Comparison of ENCODE assay signal across 18 cellular contexts in genomic region chr5:18220631-18221030, GRCh38.
DNase-seq lines count a peak whose midpoint lies in the region; ATAC-seq, FAIRE-seq and TF ChIP-seq lines count a peak whose summit lies in the region.
"Had no signal": no experiment of that assay in that cellular context is flagged by ENCODE, and none has a peak within 500 bp of the region (broad histone marks: within the 10 kb centered on the region; RNA-seq: fewer than 3 reads in every experiment).

No MANE protein-coding gene starts in this region.

- H3F3A ChIP-seq in GM23248 (ENCODE audit: insufficient read depth): no peaks in the 10 kb centered on the region

- 0% methylated on average over 1 of the region's 1 CpG for WGBS in A549 (ENCODE audit: missing lambda C conversion rate)
- WGBS in GM23248 (ENCODE audit: low coverage in 1 of 2, low lambda C conversion rate in 2 of 2, missing lambda C conversion rate in 2 of 2), 2 experiments: 0% methylated on average over 1 of the region's 1 CpG
- WGBS in H1 (ENCODE audit: extremely low coverage in 1 of 2, insufficient coverage in 1 of 2, insufficient read length in 1 of 2, insufficient replicate concordance in 2 of 2, low coverage in 1 of 2, low lambda C conversion rate in 2 of 2, missing lambda C conversion rate in 1 of 2), 2 experiments: 82% methylated on average over 1 of the region's 1 CpG; no CpG with 5 or more reads in 1 of the 2 experiments

- no peak overlapping the region for H3K27ac ChIP-seq in A549
- no peak overlapping the region for H3K27ac ChIP-seq in GM23248
- H3K27ac ChIP-seq in H1 (ENCODE audit: low read depth, low read length): no peak overlapping the region
- no peak overlapping the region for H3K27ac ChIP-seq in ascending aorta

- CTCF ChIA-PET in A549 (lab: Yijun Ruan, JAX) (no interaction called here), H1 (lab: Charles Lee; ENCODE audit: partially characterized antibody) (no interaction called here)

- no peak overlapping the region for H3K4me3 ChIP-seq in A549
- H3K4me3 ChIP-seq in GM23248: no peak overlapping the region
- H3K4me3 ChIP-seq in H1 (ENCODE audit: extremely low read depth in 1 of 4, insufficient read depth in 2 of 4, low read depth in 3 of 4, low read length in 4 of 4): no peak overlapping the region
- no peak overlapping the region for H3K4me3 ChIP-seq in ascending aorta

- H3K4ac ChIP-seq in H1 (replicated peaks; ENCODE audit: insufficient read length, low read depth, low read length): no peak overlapping the region

- H3K27me3 ChIP-seq in GM23248 (replicated peaks; ENCODE audit: insufficient read depth) (no peaks in the 10 kb centered on the region), H1 (replicated peaks in 1 of 4; ENCODE audit: control insufficient read depth in 3 of 4, extremely low read depth in 1 of 4, insufficient read depth in 3 of 4, low read length in 3 of 4) (no peaks in the 10 kb centered on the region), ascending aorta (no peaks in the 10 kb centered on the region)

- no peak overlapping the region for H2BK20ac ChIP-seq in H1 (ENCODE audit: low read length)

- FAIRE-seq in A549 (lab: Jason Lieb, UNC) (no peak), H1 (lab: Jason Lieb, UNC) (no peak)
- FAIRE-seq: GM19239 had no signal

- H2BK120ac ChIP-seq in H1 (replicated peaks; ENCODE audit: low read depth, low read length): no peak overlapping the region

- H3K79me1 ChIP-seq in H1 (ENCODE audit: low read depth, low read length): no peaks in the 10 kb centered on the region

- H3K4me2 ChIP-seq in A549: no peak overlapping the region
- no peak overlapping the region for H3K4me2 ChIP-seq in GM23248 (ENCODE audit: unreplicated experiment)
- no peak overlapping the region for H3K4me2 ChIP-seq in H1 (ENCODE audit: insufficient read depth in 1 of 2, low read depth in 2 of 2, low read length in 2 of 2)

- TF ChIP-seq POLR2A in A549 (IDR thresholded peaks at IDR 0.05; ENCODE audit: low read length) (no peak), H1 (IDR thresholded peaks at IDR 0.05; ENCODE audit: control extremely low read depth in 1 of 2, low read depth in 2 of 2, low read length in 2 of 2) (no peak)

- no peak overlapping the region for H3K18ac ChIP-seq in H1 (ENCODE audit: extremely low read depth, low read length)

- TF ChIP-seq RAD21 in A549 (conservative IDR thresholded peaks at IDR 0.05 in 1 of 2, IDR thresholded peaks at IDR 0.05 in 1 of 2) (no peak), H1 (IDR thresholded peaks at IDR 0.05 in 1 of 2, conservative IDR thresholded peaks at IDR 0.05 in 1 of 2; ENCODE audit: low read depth in 2 of 2, low read length in 2 of 2) (no peak)

- no peaks in the 10 kb centered on the region for H3K23me2 ChIP-seq in H1 (ENCODE audit: low read depth, low read length)

- H4K20me1 ChIP-seq in GM23248 (ENCODE audit: insufficient read depth): no peaks in the 10 kb centered on the region
- H4K20me1 ChIP-seq in H1 (replicated peaks in 1 of 2; ENCODE audit: control insufficient read depth in 1 of 2, insufficient read depth in 2 of 2, low read length in 2 of 2): no peaks in the 10 kb centered on the region

- TF ChIP-seq CTCF in A549 (IDR thresholded peaks at IDR 0.05) (no peak), H1 (IDR thresholded peaks at IDR 0.05; ENCODE audit: control extremely low read depth in 1 of 3, insufficient read depth in 1 of 3, low read depth in 1 of 3, low read length in 3 of 3) (no peak), ascending aorta (IDR thresholded peaks at IDR 0.05) (no peak)

- no peaks in the 10 kb centered on the region for H3K9me2 ChIP-seq in GM23248 (ENCODE audit: insufficient read depth)

- TF ChIP-seq EP300 in A549 (IDR thresholded peaks at IDR 0.05) (no peak), H1 (IDR thresholded peaks at IDR 0.05; ENCODE audit: borderline replicate concordance in 1 of 2, low read depth in 2 of 2, low read length in 2 of 2) (no peak)

- H4K91ac ChIP-seq in H1 (replicated peaks; ENCODE audit: insufficient read length, low read length): no peak overlapping the region

- no peak overlapping the region for H3K56ac ChIP-seq in H1 (replicated peaks; ENCODE audit: insufficient read length, low read depth, low read length)

- POLR2A ChIA-PET in A549 (lab: Yijun Ruan, JAX): no interaction called here
- POLR2A ChIA-PET in H1 (lab: Charles Lee; ENCODE audit: partially characterized antibody): no interaction called here

- H2AK5ac ChIP-seq in H1 (ENCODE audit: low read depth, low read length): no peak overlapping the region

- H3K9ac ChIP-seq in GM23248: no peak overlapping the region
- H3K9ac ChIP-seq in H1 (replicated peaks in 1 of 4; ENCODE audit: extremely low read depth in 1 of 4, low read depth in 3 of 4, low read length in 3 of 4): no peak overlapping the region

- no peak for ATAC-seq in A549
- ATAC-seq: HCT116, SK-N-SH treated with all-trans-retinoic acid at 6 μM for 48 hours had no signal

- intact Hi-C loops in ascending aorta (cut with DNase I): no loop called here

- H3K4me1 ChIP-seq in A549 (no peaks in the 10 kb centered on the region), GM23248 (ENCODE audit: insufficient read depth) (no peaks in the 10 kb centered on the region), H1 (replicated peaks in 1 of 4; ENCODE audit: control insufficient read depth in 3 of 4, insufficient read depth in 4 of 4, low read length in 3 of 4) (no peaks in the 10 kb centered on the region), ascending aorta (no peaks in the 10 kb centered on the region)

- in situ Hi-C loops in GM23248 (cut with MboI) (no loop called here), ACHN (cut with HindIII; ENCODE audit: low pct_ligation_motif_present, low pct_unique_long_range_greater_than_20kb, low sequenced_read_pairs) (no loop called here)

- H3K9me3 ChIP-seq in A549 (peaks cover 4% of the 10 kb centered on the region; the same call in 1 of the 3 replicates), GM23248 (ENCODE audit: low read depth) (no peaks in the 10 kb centered on the region), H1 (ENCODE audit: insufficient read depth in 2 of 2, low read depth in 1 of 2, low read length in 1 of 2) (peaks cover 0 to 5% of the 10 kb centered on the region in 2 experiments; a peak in 1 of 4 replicates), ascending aorta (no peaks in the 10 kb centered on the region)

- H3K23ac ChIP-seq in H1 (ENCODE audit: insufficient read length): no peak overlapping the region

- H3K14ac ChIP-seq in H1 (ENCODE audit: insufficient read length): no peak overlapping the region

- no peak overlapping the region for H2BK15ac ChIP-seq in H1 (ENCODE audit: low read length)

- no peaks in the 10 kb centered on the region for H3K36me3 ChIP-seq in GM23248 (ENCODE audit: low read depth)
- H3K36me3 ChIP-seq in H1 (ENCODE audit: control insufficient read depth in 2 of 4, insufficient read depth in 4 of 4, low read length in 3 of 4): no peaks in the 10 kb centered on the region
- no peaks in the 10 kb centered on the region for H3K36me3 ChIP-seq in ascending aorta

- H2AFZ ChIP-seq in GM23248: no peak overlapping the region
- no peak overlapping the region for H2AFZ ChIP-seq in H1 (ENCODE audit: low read length)

- no peak overlapping the region for H4K5ac ChIP-seq in H1 (ENCODE audit: insufficient read length, low read depth, low read length)

- DNase-seq in A549 (ENCODE audit: low read depth in 1 of 2, low spot score in 1 of 2) (no peak), GM23248 (peak; percentile 2), RPMI7951 (ENCODE audit: low read depth) (peak; percentile 1), H1 (ENCODE audit: low read depth in 1 of 2, low spot score in 2 of 2) (no peak), ascending aorta (ENCODE audit: low spot score in 2 of 2) (no peak), ACHN (no peak), NCI-H1930 (lab: John Stamatoyannopoulos, UW) (no peak), islet precursor cell (no peak)
- DNase-seq: CD8-positive, alpha-beta memory T cell; EL; NCI-H1092; NCI-H1694 treated with DMSO at 0.1 percent for 48 hours; NCI-H2171 treated with DMSO at 0.1 percent for 48 hours; OCI-M1; SHP77 had no signal

- H3K79me2 ChIP-seq in GM23248 (ENCODE audit: insufficient read depth) (no peaks in the 10 kb centered on the region), H1 (ENCODE audit: control insufficient read depth in 1 of 2, insufficient read depth in 2 of 2, low read length in 2 of 2) (no peaks in the 10 kb centered on the region)

- H4K8ac ChIP-seq in H1 (ENCODE audit: extremely low read depth, insufficient read depth, low read length): no peak overlapping the region

- no peak overlapping the region for H2BK12ac ChIP-seq in H1 (ENCODE audit: low read depth, low read length)

- H2BK5ac ChIP-seq in H1 (ENCODE audit: low read depth, low read length): no peak overlapping the region

TF ChIP-seq in A549, 52 proteins besides CTCF, POLR2A, EP300 and RAD21:
- no peak for TF ChIP-seq FOSL2 (IDR thresholded peaks at IDR 0.05)
- TF ChIP-seq FOSL2 (CRISPR knock-in tag; IDR thresholded peaks at IDR 0.05): peak; percentile 47; the same call in 1 of the 2 replicates
- TF ChIP-seq NFE2L2 (conservative IDR thresholded peaks at IDR 0.05; ENCODE audit: low read length): no peak
- TF ChIP-seq BHLHE40 (IDR thresholded peaks at IDR 0.05; ENCODE audit: low read depth, low read length): no peak
- TF ChIP-seq MAFK (IDR thresholded peaks at IDR 0.05; ENCODE audit: partially characterized antibody): peak; percentile 4

TF ChIP-seq in H1, 55 proteins besides CTCF, POLR2A, EP300 and RAD21 (continues in another document):
- TF ChIP-seq CHD1 (IDR thresholded peaks at IDR 0.05; ENCODE audit: low read depth, low read length) (no peak), BACH1 (IDR thresholded peaks at IDR 0.05; ENCODE audit: low read length) (peak; percentile 39; the same call in 1 of the 2 replicates)

Comparison
In these comparisons a context has a peak if more than half of its experiments do, and no peak if none do; other contexts are left out.
1. DNase-seq: peak in GM23248 (single experiment) and RPMI7951 (single experiment); none in A549 (0 of 2), H1 (0 of 2), ascending aorta (0 of 2), ACHN (single experiment), NCI-H1930 (0 of 2) and islet precursor cell (single experiment).
2. Of the 18 proteins assayed by ChIP-seq in both H1 and A549: peak only in H1: none; only in A549: MAFK; in both: none; in neither: 17.